In the genomic region with DNA sequence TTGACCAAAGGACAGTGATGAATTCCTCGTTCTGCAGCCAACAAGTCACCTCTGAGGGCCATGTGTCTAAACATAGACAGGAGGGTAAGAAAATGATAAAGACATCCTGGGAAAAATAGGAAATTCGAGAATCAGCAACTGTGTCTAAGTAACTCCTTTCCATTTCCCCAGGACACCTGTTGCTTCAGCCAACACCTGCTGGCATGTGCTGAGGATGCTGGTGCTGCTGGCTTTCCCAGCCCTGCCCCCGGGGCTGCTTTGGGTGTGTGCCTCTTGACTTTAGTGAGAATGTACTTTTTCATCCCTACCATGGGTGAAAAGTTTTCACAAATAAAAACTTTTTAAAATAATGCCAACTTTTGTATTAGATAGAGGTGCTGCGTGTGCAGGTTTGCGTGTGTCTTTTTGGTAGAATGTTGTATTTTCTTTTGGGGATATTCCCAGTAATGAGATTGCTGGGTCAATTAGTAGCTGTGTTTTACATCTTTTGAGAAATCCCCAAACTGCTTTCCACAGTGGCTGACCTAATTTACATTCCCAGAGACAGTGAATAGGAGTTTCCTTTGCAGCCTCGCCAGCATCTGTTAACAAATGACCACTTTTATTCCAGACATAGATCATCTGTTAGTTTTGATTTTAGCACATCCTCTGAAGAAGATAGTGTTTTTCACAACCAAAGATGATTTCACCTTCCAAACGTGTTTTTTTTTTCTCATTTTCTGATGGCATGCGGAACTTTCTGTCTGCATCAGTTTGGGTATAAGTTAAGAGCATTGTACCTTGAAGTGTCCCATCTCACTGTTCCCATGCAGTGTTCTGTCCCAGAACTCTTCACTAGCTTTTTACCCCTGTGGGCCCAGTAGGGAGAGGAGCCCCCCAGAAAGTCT, we compare ENCODE assay signal across 9 cellular contexts.
DNase-seq lines count a peak whose midpoint lies in the region; ATAC-seq and TF ChIP-seq lines count a peak whose summit lies in the region.
"Had no signal": no experiment of that assay in that cellular context is flagged by ENCODE, and none has a peak within 500 bp of the region (broad histone marks: within the 10 kb centered on the region; RNA-seq: fewer than 3 reads in every experiment).

No MANE protein-coding gene starts in this region.

- no peaks in the 10 kb centered on the region for H3K36me3 ChIP-seq in left lung

- intact Hi-C loops in left lung (cut with DNase I), result no loop called here

- no peak overlapping the region for H3K4me3 ChIP-seq in left lung

- no peaks in the 10 kb centered on the region for H3K4me1 ChIP-seq in left lung

- H3K27me3 Mint-ChIP-seq in activated T-helper 17 cell treated with anti-CD3 and anti-CD28 coated beads, Interleukin-2, amount 50 U/mL, for 72 hours, result peaks cover 3% of the 10 kb centered on the region

- no peaks in the 10 kb centered on the region for H3K9me3 Mint-ChIP-seq in activated T-helper 17 cell treated with anti-CD3 and anti-CD28 coated beads, Interleukin-2, amount 50 U/mL, for 72 hours

- ATAC-seq in GM18858 (IDR thresholded peaks at IDR 0.05; ENCODE audit: unreplicated experiment) (peak; percentile 33), GM19452 (IDR thresholded peaks at IDR 0.05; ENCODE audit: unreplicated experiment) (peak; percentile 57), HG02970 (IDR thresholded peaks at IDR 0.05; ENCODE audit: low FRiP score, unreplicated experiment) (peak; percentile 35), left lung (no peak)
- ATAC-seq in activated T-helper 17 cell treated with anti-CD3 and anti-CD28 coated beads, Interleukin-2, amount 50 U/mL, for 72 hours (replicated peaks), result peak; percentile 88

- H3K36me3 Mint-ChIP-seq in activated T-helper 17 cell treated with anti-CD3 and anti-CD28 coated beads, Interleukin-2, amount 50 U/mL, for 72 hours (ENCODE audit: low read depth), result no peaks in the 10 kb centered on the region

- TF ChIP-seq CTCF in left lung (IDR thresholded peaks at IDR 0.05), result no peak

- H3K9me3 ChIP-seq in left lung, result no peaks in the 10 kb centered on the region

- no peak overlapping the region for H3K27ac ChIP-seq in left lung

- no peak for DNase-seq in left lung
- DNase-seq in NCI-H1436 (lab: John Stamatoyannopoulos, UW), result no peak
- DNase-seq in activated gamma-delta T cell (lab: John Stamatoyannopoulos, UW), result no peak
- DNase-seq: activated CD4-positive, alpha-beta T cell treated with anti-CD3 and anti-CD28 coated beads for 4 hours; Right ventricle myocardium superior had no signal

- H3K4me1 Mint-ChIP-seq in activated T-helper 17 cell treated with anti-CD3 and anti-CD28 coated beads, Interleukin-2, amount 50 U/mL, for 72 hours, result peaks cover 33% of the 10 kb centered on the region

- peaks cover 0 to 3% of the 10 kb centered on the region in 2 donors for H3K27me3 ChIP-seq in left lung

- peak overlapping the region; percentile 67 for H3K4me3 Mint-ChIP-seq in activated T-helper 17 cell treated with anti-CD3 and anti-CD28 coated beads, Interleukin-2, amount 50 U/mL, for 72 hours

- H3K27ac Mint-ChIP-seq in activated T-helper 17 cell treated with anti-CD3 and anti-CD28 coated beads, Interleukin-2, amount 50 U/mL, for 72 hours, result peak overlapping the region; percentile 85
